ENCODE assay signal across 25 cellular contexts in the genomic region with DNA sequence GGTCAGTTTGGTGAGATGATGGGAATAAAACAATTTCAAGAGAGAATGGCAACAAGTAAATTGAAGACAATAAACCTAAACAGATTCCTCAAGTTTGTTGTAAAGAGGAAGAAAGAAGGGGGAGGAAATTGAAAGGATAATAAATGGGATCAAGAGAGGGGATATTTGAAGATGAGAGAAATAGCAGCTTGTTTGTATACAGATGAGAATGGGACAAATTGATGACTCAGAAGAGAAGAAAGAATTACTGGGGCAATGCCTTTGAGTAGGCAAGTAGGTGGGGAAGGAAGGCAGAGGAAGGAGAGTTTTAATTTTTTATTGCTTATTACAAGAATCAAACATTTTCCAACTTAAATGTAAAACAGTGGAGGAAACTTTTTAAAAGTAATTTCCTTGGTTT.
"Had no signal": no experiment of that assay in that cellular context is flagged by ENCODE, and none has a peak within 500 bp of the region (broad histone marks: within the 10 kb centered on the region; RNA-seq: fewer than 3 reads in every experiment).

No MANE protein-coding gene starts in this region.

- H3K4me3 ChIP-seq: left lung, lung, neural progenitor cell, right atrium auricular region, tibial nerve had no signal

- ATAC-seq: left lung, natural killer cell had no signal

- H3K9ac ChIP-seq: neural progenitor cell, parathyroid adenoma had no signal

- H3K27me3 ChIP-seq: brain microvascular endothelial cell, left lung, neural progenitor cell, right atrium auricular region, tibial nerve had no signal

- H3K27ac ChIP-seq: brain microvascular endothelial cell, left lung, neural progenitor cell, parathyroid adenoma, right atrium auricular region, tibial nerve had no signal

- DNase-seq: activated CD4-positive, alpha-beta memory T cell treated with anti-CD3 and anti-CD28 coated beads for 36 hours; activated CD4-positive, alpha-beta T cell treated with anti-CD3 and anti-CD28 coated beads, Interleukin-2, amount 10 ng/mL, durations not matched to agents 24 days and 14 days; activated CD4-positive, CD25-positive, alpha-beta regulatory T cell treated with anti-CD3 and anti-CD28 coated beads, Interleukin-2, amount 50 U/mL, for 72 hours; activated CD8-positive, alpha-beta memory T cell treated with anti-CD3 and anti-CD28 coated beads, Interleukin-2, amount 50 U/mL, for 48 hours; activated gamma-delta T cell treated with Interleukin-2 at 50 U/mL for 16 hours; activated naive CD4-positive, alpha-beta T cell treated with anti-CD3 and anti-CD28 coated beads, Interleukin-2, amount 50 U/mL, for 16 hours; activated T-cell treated with anti-CD3 and anti-CD28 coated beads, Interleukin-2, amount 50 U/mL, for 24 hours; amniotic stem cell; brain microvascular endothelial cell; caudate nucleus; endodermal cell; foreskin fibroblast; left lung; mesendoderm; natural killer cell; occipital lobe; stimulated activated CD4-positive, alpha-beta T cell treated with anti-CD3 and anti-CD28 coated beads, Interleukin-2, amount 100 ng/mL, for 48 hours; stimulated activated naive CD4-positive, alpha-beta T cell treated with Interleukin-2 at 50 U/mL for 16 hours had no signal

- FAIRE-seq: astrocyte, islet of Langerhans had no signal

- H3K4me2 ChIP-seq: neural progenitor cell had no signal

- H2AFZ ChIP-seq: neural progenitor cell, parathyroid adenoma had no signal
